In the genomic region with DNA sequence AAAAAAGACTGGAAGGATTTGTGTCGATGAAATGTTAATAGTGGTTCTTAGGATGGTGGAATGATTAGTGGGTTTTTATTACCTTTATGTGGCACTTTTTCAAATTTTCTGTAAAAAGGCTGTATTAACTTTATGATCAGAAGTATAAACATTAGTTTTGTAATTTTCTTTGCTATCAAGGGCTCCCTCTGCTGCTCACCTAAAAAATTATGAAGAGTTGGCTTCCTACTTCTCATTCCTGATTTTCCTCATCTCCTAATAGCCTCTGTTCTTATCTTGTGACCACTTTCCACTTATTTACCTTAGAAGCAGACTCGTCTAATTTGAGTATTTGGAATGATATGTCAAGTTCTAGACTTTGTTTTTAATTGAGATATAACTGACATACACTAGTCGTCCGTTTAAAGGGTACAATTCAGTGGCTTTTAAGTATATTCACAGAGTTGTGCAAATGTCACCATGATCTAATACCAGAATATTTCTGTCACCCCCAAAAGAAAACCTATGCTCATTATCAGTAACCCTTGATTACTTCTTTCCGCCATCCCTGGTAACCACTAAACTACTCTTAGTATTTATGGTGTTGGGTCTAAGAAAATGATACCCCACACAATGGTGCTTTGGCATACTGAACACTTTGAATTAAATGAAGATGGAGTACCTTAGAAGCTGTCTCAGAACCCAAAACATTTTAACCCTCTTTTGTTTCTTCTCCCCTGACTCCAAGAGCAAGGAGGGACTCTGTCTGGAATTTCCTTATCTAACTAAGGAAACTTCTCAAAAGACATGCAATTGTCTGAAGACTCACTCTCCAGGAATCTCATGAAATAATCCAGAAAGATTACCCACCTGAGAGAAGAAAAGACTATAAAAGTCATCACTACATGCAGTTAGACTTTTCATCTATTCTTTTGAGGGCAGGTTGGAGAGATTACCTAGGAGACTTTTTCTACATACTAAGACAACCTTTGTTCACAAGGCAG, we compare ENCODE assay signal across 8 cellular contexts.
DNase-seq lines count a peak whose midpoint lies in the region; ATAC-seq and TF ChIP-seq lines count a peak whose summit lies in the region.

No MANE protein-coding gene starts in this region.

- no peaks in the 10 kb centered on the region for H3K79me2 ChIP-seq in fibroblast of lung (ENCODE audit: control insufficient read depth, insufficient read depth, low read length)

- H3K18ac ChIP-seq in neuronal stem cell (ENCODE audit: low read length) = no peak overlapping the region

- peak overlapping the region; percentile 19 for H3K27ac Mint-ChIP-seq in stimulated activated memory B cell treated with anti-CD40 and anti-IgM and Interleukin-4, amounts not matched to agents 10 μg/mL and 1 μg/mL and 100 μg/mL, for 72 hours

- H3K4ac ChIP-seq in neuronal stem cell (ENCODE audit: low read length) = no peak overlapping the region

- no peaks in the 10 kb centered on the region for H3K36me3 ChIP-seq in fibroblast of lung (ENCODE audit: control insufficient read depth, insufficient read depth, low read length)
- no peaks in the 10 kb centered on the region for H3K36me3 ChIP-seq in neuronal stem cell (replicated peaks in 1 of 2; ENCODE audit: control insufficient read depth in 2 of 2, insufficient read depth in 2 of 2, low read length in 2 of 2)

- no peak overlapping the region for H2BK12ac ChIP-seq in neuronal stem cell (ENCODE audit: low read length)

- H3K4me3 ChIP-seq in fibroblast of lung (replicated peaks in 1 of 4; ENCODE audit: control extremely low read depth in 1 of 4, insufficient read depth in 1 of 4, low read depth in 3 of 4, low read length in 4 of 4) = no peak overlapping the region
- H3K4me3 ChIP-seq in neuronal stem cell (ENCODE audit: low read length in 2 of 2) = no peak overlapping the region

- H3K23ac ChIP-seq in neuronal stem cell (ENCODE audit: low read depth, low read length, poor library complexity) = no peak overlapping the region

- H3K9ac ChIP-seq in fibroblast of lung (ENCODE audit: insufficient read depth, low read length) (no peak overlapping the region), neuronal stem cell (ENCODE audit: low read depth, low read length, poor library complexity) (no peak overlapping the region)

- no peak overlapping the region for H2BK15ac ChIP-seq in neuronal stem cell (ENCODE audit: low read length)

- no peak overlapping the region for H4K8ac ChIP-seq in neuronal stem cell (ENCODE audit: low read depth, low read length)

- H2AFZ ChIP-seq in fibroblast of lung (ENCODE audit: low read length) (no peak overlapping the region), neuronal stem cell (ENCODE audit: low read length) (no peak overlapping the region)

- H2BK5ac ChIP-seq in neuronal stem cell (ENCODE audit: low read length) = no peak overlapping the region

- no peaks in the 10 kb centered on the region for H4K20me1 ChIP-seq in fibroblast of lung (ENCODE audit: control insufficient read depth, extremely low read depth, insufficient read depth, low read length)

- H3K27me3 ChIP-seq in fibroblast of lung (ENCODE audit: control insufficient read depth, insufficient read depth, low read length) (no peaks in the 10 kb centered on the region), neuronal stem cell (ENCODE audit: control insufficient read depth in 3 of 3, insufficient read depth in 3 of 3, low read depth in 1 of 3, low read length in 3 of 3) (no peaks in the 10 kb centered on the region)

- H3K14ac ChIP-seq in neuronal stem cell (ENCODE audit: low read length) = no peak overlapping the region

- H3K4me1 Mint-ChIP-seq in stimulated activated memory B cell treated with anti-CD40 and anti-IgM and Interleukin-4, amounts not matched to agents 10 μg/mL and 1 μg/mL and 100 μg/mL, for 72 hours = peaks cover 28% of the 10 kb centered on the region

- no peak overlapping the region for H3K27ac ChIP-seq in fibroblast of lung (ENCODE audit: insufficient read depth, low read length)
- no peak overlapping the region for H3K27ac ChIP-seq in neuronal stem cell (replicated peaks; ENCODE audit: low read length)

- TF ChIP-seq CTCF in fibroblast of lung (conservative IDR thresholded peaks at IDR 0.05 in 1 of 2, IDR thresholded peaks at IDR 0.05 in 1 of 2; ENCODE audit: low read depth in 1 of 2, low read length in 2 of 2) = peak; percentile 42 to 61

- DNase-seq in NCI-H2227 treated with DMSO at 0.1 percent for 48 hours (lab: John Stamatoyannopoulos, UW) (peak; percentile 17), NCI-H2227 (lab: John Stamatoyannopoulos, UW; ENCODE audit: unreplicated experiment) (no peak), NCI-H82 (lab: John Stamatoyannopoulos, UW) (peak; percentile 29), fibroblast of lung (ENCODE audit: low read depth in 2 of 2) (peak; percentile 53 to 74), activated T-cell treated with anti-CD3 and anti-CD28 coated beads for 4 hours (no peak), neuronal stem cell (ENCODE audit: low spot score) (no peak), cortex of kidney (lab: John Stamatoyannopoulos, UW) (no peak)

- no peak overlapping the region for H4K91ac ChIP-seq in neuronal stem cell (ENCODE audit: low read depth, low read length, poor library complexity)

- peaks cover 7% of the 10 kb centered on the region for H3K4me1 ChIP-seq in fibroblast of lung (ENCODE audit: control insufficient read depth, extremely low read depth, insufficient read depth, low read length)
- peaks cover 0 to 5% of the 10 kb centered on the region in 2 donors for H3K4me1 ChIP-seq in neuronal stem cell (ENCODE audit: control insufficient read depth in 2 of 2, insufficient read depth in 1 of 2, low read depth in 1 of 2, low read length in 2 of 2)

- H3K4me2 ChIP-seq in fibroblast of lung (ENCODE audit: extremely low read depth, insufficient read depth, low read length) = no peak overlapping the region
- H3K4me2 ChIP-seq in neuronal stem cell (ENCODE audit: insufficient read depth, low read length, poor library complexity, severe bottlenecking) = no peak overlapping the region

- H3K27me3 Mint-ChIP-seq in stimulated activated memory B cell treated with anti-CD40 and anti-IgM and Interleukin-4, amounts not matched to agents 10 μg/mL and 1 μg/mL and 100 μg/mL, for 72 hours = no peaks in the 10 kb centered on the region

- H3K4me3 Mint-ChIP-seq in stimulated activated memory B cell treated with anti-CD40 and anti-IgM and Interleukin-4, amounts not matched to agents 10 μg/mL and 1 μg/mL and 100 μg/mL, for 72 hours = no peak overlapping the region

- no peaks in the 10 kb centered on the region for H3K79me1 ChIP-seq in neuronal stem cell (ENCODE audit: low read depth, low read length)

- H2AK5ac ChIP-seq in neuronal stem cell (ENCODE audit: low read depth, low read length) = no peak overlapping the region

- H3K9me3 ChIP-seq in fibroblast of lung (ENCODE audit: control insufficient read depth, insufficient read depth, low read depth, low read length) (no peaks in the 10 kb centered on the region), neuronal stem cell (replicated peaks in 1 of 2; ENCODE audit: control insufficient read depth in 2 of 2, insufficient read depth in 1 of 2, low read depth in 1 of 2, low read length in 2 of 2) (peaks cover 3 to 19% of the 10 kb centered on the region in 2 donors)

- no peak overlapping the region for H2BK120ac ChIP-seq in neuronal stem cell (ENCODE audit: low read depth, low read length)

- ATAC-seq in stimulated activated memory B cell treated with anti-CD40 and anti-IgM and Interleukin-4, amounts not matched to agents 10 μg/mL and 1 μg/mL and 100 μg/mL, for 72 hours = no peak

- 100% methylated on average over 1 of the region's 5 CpGs; no CpG with 5 or more reads in 1 of the 2 donors for WGBS in neuronal stem cell (ENCODE audit: extremely low coverage in 2 of 2, insufficient read length in 2 of 2, insufficient replicate concordance in 1 of 2), 2 donors

- peaks cover 22% of the 10 kb centered on the region for H3K36me3 Mint-ChIP-seq in stimulated activated memory B cell treated with anti-CD40 and anti-IgM and Interleukin-4, amounts not matched to agents 10 μg/mL and 1 μg/mL and 100 μg/mL, for 72 hours

- peaks cover 9% of the 10 kb centered on the region for H3K9me3 Mint-ChIP-seq in stimulated activated memory B cell treated with anti-CD40 and anti-IgM and Interleukin-4, amounts not matched to agents 10 μg/mL and 1 μg/mL and 100 μg/mL, for 72 hours

Comparison
In these comparisons a context has a peak if more than half of its experiments do, and no peak if none do; other contexts are left out.
1. DNase-seq: peak in NCI-H2227 treated with DMSO at 0.1 percent for 48 hours (single experiment), NCI-H82 (single experiment) and fibroblast of lung (2 of 2); none in NCI-H2227 (single experiment), activated T-cell treated with anti-CD3 and anti-CD28 coated beads for 4 hours (single experiment), neuronal stem cell (single experiment) and cortex of kidney (single experiment).